In genomic region chr9:120735009-120735408, GRCh38 we compare ENCODE assay signal across 1 cellular context.
TF ChIP-seq lines count a peak whose summit lies in the region.

No MANE protein-coding gene starts in this region.

TF ChIP-seq in SK-N-SH treated with all-trans-retinoic acid at 6 μM for 48 hours, 23 proteins besides CTCF, POLR2A, EP300 and RAD21 (continued from another document):
- no peak for TF ChIP-seq TSHZ2 (CRISPR knock-in tag; IDR thresholded peaks at IDR 0.05)
